23 cellular contexts compared by ENCODE assay signal in the genomic region with DNA sequence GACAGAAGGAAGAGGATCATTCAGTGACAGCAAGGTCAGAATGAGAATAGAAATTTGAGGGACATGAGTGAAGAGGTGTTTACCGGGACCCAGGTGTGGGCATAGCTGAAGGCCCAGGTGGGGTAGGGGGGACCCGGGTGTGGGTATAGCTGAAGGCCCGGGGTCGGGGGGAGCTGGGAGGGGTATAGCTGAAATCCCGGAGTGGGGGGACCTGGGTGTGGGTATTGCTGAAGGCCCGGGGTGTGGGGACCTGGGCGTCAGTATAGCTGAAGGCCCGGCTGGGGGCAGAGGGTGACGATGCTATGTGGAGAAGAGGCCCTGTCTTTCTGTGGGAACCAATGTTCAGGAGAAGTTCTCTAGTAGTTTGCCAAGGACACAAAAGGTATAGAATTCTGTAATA.
"Had no signal": no experiment of that assay in that cellular context is flagged by ENCODE, and none has a peak within 500 bp of the region (broad histone marks: within the 10 kb centered on the region; RNA-seq: fewer than 3 reads in every experiment).

No MANE protein-coding gene starts in this region.

- H3K4me1 Mint-ChIP-seq: endodermal cell had no signal

- ATAC-seq: effector memory CD8-positive, alpha-beta T cell; esophagus mucosa; foreskin keratinocyte; gastrocnemius medialis; gastroesophageal sphincter had no signal

- H3K4me3 Mint-ChIP-seq: effector memory CD8-positive, alpha-beta T cell; endodermal cell had no signal

- H3K27ac ChIP-seq: colonic mucosa, coronary artery, dorsolateral prefrontal cortex, epithelial cell of prostate, esophagus muscularis mucosa, esophagus squamous epithelium, foreskin keratinocyte, gastrocnemius medialis, gastroesophageal sphincter had no signal

- H3K27me3 ChIP-seq: colonic mucosa, dorsolateral prefrontal cortex, esophagus muscularis mucosa, esophagus squamous epithelium, gastrocnemius medialis, gastroesophageal sphincter had no signal

- H3K4me3 ChIP-seq: colonic mucosa, coronary artery, dorsolateral prefrontal cortex, esophagus muscularis mucosa, esophagus squamous epithelium, gastrocnemius medialis, gastroesophageal sphincter had no signal

- H3K27ac Mint-ChIP-seq: effector memory CD8-positive, alpha-beta T cell; endodermal cell had no signal

- H3K4me1 ChIP-seq: colonic mucosa, esophagus squamous epithelium, foreskin keratinocyte had no signal

- H3K36me3 ChIP-seq: colonic mucosa, esophagus muscularis mucosa, esophagus squamous epithelium, gastrocnemius medialis, gastroesophageal sphincter had no signal

- DNase-seq: cerebellar nuclear complex; colonic mucosa; cortex of kidney; dermis blood vessel endothelial cell; dorsolateral prefrontal cortex; effector CD4-positive, alpha-beta T cell; effector CD8-positive, alpha-beta T cell; effector memory CD4-positive, alpha-beta T cell; effector memory CD8-positive, alpha-beta T cell; endodermal cell; erythroblast; esophagus squamous epithelium; foreskin fibroblast; foreskin keratinocyte; foreskin melanocyte; gastrocnemius medialis; glutamatergic neuron; head of caudate nucleus had no signal

- H3K9me3 ChIP-seq: colonic mucosa, gastrocnemius medialis, gastroesophageal sphincter had no signal
